Comparison of ENCODE assay signal across 8 cellular contexts in genomic region chr11:8017894-8018741, GRCh38. TPM values are rescaled to one million over a fixed set of nuclear protein-coding genes. Genes with fewer than 3 reads are reported as not detected.
DNase-seq lines count a peak whose midpoint lies in the region; ATAC-seq and TF ChIP-seq lines count a peak whose summit lies in the region.

No MANE protein-coding gene starts in this region.

- no peaks in the 10 kb centered on the region for H3K9me3 ChIP-seq in iPS-15b (ENCODE audit: control insufficient read depth, insufficient read depth, low read length)
- H3K9me3 ChIP-seq in spleen: no peaks in the 10 kb centered on the region
- no peaks in the 10 kb centered on the region for H3K9me3 ChIP-seq in OCI-LY7 (ENCODE audit: low read length)

- TF ChIP-seq CTCF in spleen (IDR thresholded peaks at IDR 0.05 in 8 of 11, conservative IDR thresholded peaks at IDR 0.05 in 3 of 11) (no peak), OCI-LY7 (conservative IDR thresholded peaks at IDR 0.05; ENCODE audit: low read length) (no peak)

- H3K36me3 Mint-ChIP-seq in activated naive CD8-positive, alpha-beta T cell treated with anti-CD3 and anti-CD28 coated beads, Interleukin-2, amount 10 ng/mL, durations not matched to agents 7 days and 5 days: no peaks in the 10 kb centered on the region

- H3K27ac ChIP-seq in spleen (peak overlapping the region in 5 of 8 donors; percentile 13 to 62 (median 46)), OCI-LY7 (ENCODE audit: low read depth, low read length, poor library complexity, severe bottlenecking) (no peak overlapping the region)

- ATAC-seq in activated naive CD8-positive, alpha-beta T cell treated with anti-CD3 and anti-CD28 coated beads, Interleukin-2, amount 10 ng/mL, durations not matched to agents 7 days and 5 days (ENCODE audit: low read depth): no peak
- ATAC-seq in HG02852 (IDR thresholded peaks at IDR 0.05; ENCODE audit: unreplicated experiment): no peak

- H3K9me2 ChIP-seq in OCI-LY7 (ENCODE audit: insufficient read depth, low read length): no peaks in the 10 kb centered on the region

- H3K4me3 ChIP-seq in iPS-15b (ENCODE audit: low read depth, low read length) (peak overlapping the region; percentile 82), spleen (peak overlapping the region in 7 of 8 donors; percentile 49 to 73 (median 59)), OCI-LY7 (ENCODE audit: low read depth, low read length, poor library complexity, severe bottlenecking) (no peak overlapping the region)

- peaks cover 45% of the 10 kb centered on the region for H3K27me3 Mint-ChIP-seq in activated naive CD8-positive, alpha-beta T cell treated with anti-CD3 and anti-CD28 coated beads, Interleukin-2, amount 10 ng/mL, durations not matched to agents 7 days and 5 days

- intact Hi-C loops in spleen (cut with DNase I; ENCODE audit: low total_unique reads): no loop called here
- intact Hi-C loops in OCI-LY7 (cut with micrococcal nuclease; ENCODE audit: unreplicated experiment): no loop called here

- no peak overlapping the region for H3K9ac ChIP-seq in iPS-15b (ENCODE audit: low read depth, low read length)

- no TSS peak for BruUV-seq in OCI-LY7 (replicated peaks; lab: Mats Ljungman, UMichigan)

- TF ChIP-seq POLR2A in spleen (IDR thresholded peaks at IDR 0.05): no peak

- H3K79me2 ChIP-seq in OCI-LY7 (ENCODE audit: insufficient read depth, low read depth, low read length): no peaks in the 10 kb centered on the region

- peak; percentile 44 for DNase-seq in M059J (ENCODE audit: low read depth)
- no peak for DNase-seq in activated naive CD8-positive, alpha-beta T cell treated with anti-CD3 and anti-CD28 coated beads, Interleukin-2, amount 10 ng/mL, durations not matched to agents 7 days and 5 days
- no peak for DNase-seq in spleen
- DNase-seq in NCI-H1048 (lab: John Stamatoyannopoulos, UW): no peak
- DNase-seq in germinal center (ENCODE audit: low spot score): no peak
- no peak for DNase-seq in OCI-LY7 (ENCODE audit: low spot score)

- CTCF ChIA-PET in OCI-LY7 (lab: Charles Lee; ENCODE audit: unreplicated experiment): interaction anchor here (0.6 kb wide), 1 partner anchor 17 kb away, joined by 18 read pairs; no protein-coding TSS in a partner anchor

- H3K9me3 Mint-ChIP-seq in activated naive CD8-positive, alpha-beta T cell treated with anti-CD3 and anti-CD28 coated beads, Interleukin-2, amount 10 ng/mL, durations not matched to agents 7 days and 5 days: no peaks in the 10 kb centered on the region

- H3K36me3 ChIP-seq in iPS-15b (ENCODE audit: control insufficient read depth, insufficient read depth, low read length): no peaks in the 10 kb centered on the region
- no peaks in the 10 kb centered on the region for H3K36me3 ChIP-seq in spleen
- H3K36me3 ChIP-seq in OCI-LY7 (ENCODE audit: insufficient read depth, low read length): no peaks in the 10 kb centered on the region

- H3K4me3 Mint-ChIP-seq in activated naive CD8-positive, alpha-beta T cell treated with anti-CD3 and anti-CD28 coated beads, Interleukin-2, amount 10 ng/mL, durations not matched to agents 7 days and 5 days: peak overlapping the region; percentile 74

- WGBS in spleen, 5 donors: 42 to 48% (median 44%) methylated on average over 18 of the region's 18 CpGs

- peaks cover 11% of the 10 kb centered on the region for H3K4me1 Mint-ChIP-seq in activated naive CD8-positive, alpha-beta T cell treated with anti-CD3 and anti-CD28 coated beads, Interleukin-2, amount 10 ng/mL, durations not matched to agents 7 days and 5 days

- H3K4me1 ChIP-seq in iPS-15b (ENCODE audit: control insufficient read depth, insufficient read depth, low read length): peaks cover 13% of the 10 kb centered on the region
- peaks cover 0 to 25% (median 20%) of the 10 kb centered on the region in 6 donors for H3K4me1 ChIP-seq in spleen
- no peaks in the 10 kb centered on the region for H3K4me1 ChIP-seq in OCI-LY7 (ENCODE audit: insufficient read depth, low read length, poor library complexity, severe bottlenecking)

- H2AFZ ChIP-seq in OCI-LY7 (ENCODE audit: low read length): no peak overlapping the region

- H4K20me1 ChIP-seq in OCI-LY7 (ENCODE audit: insufficient read depth, low read length): no peaks in the 10 kb centered on the region

- H3K27me3 ChIP-seq in iPS-15b (ENCODE audit: control insufficient read depth, insufficient read depth, low read length) (peaks cover 67% of the 10 kb centered on the region), spleen (replicated peaks in 1 of 7) (peaks cover 2 to 66% (median 44%) of the 10 kb centered on the region in 7 donors)

- POLR2A ChIA-PET in activated naive CD8-positive, alpha-beta T cell treated with anti-CD3 and anti-CD28 coated beads, Interleukin-2, amount 10 ng/mL, durations not matched to agents 7 days and 5 days (lab: Charles Lee): no interaction called here
- POLR2A ChIA-PET in OCI-LY7 (lab: Charles Lee): interaction anchor here (0.6 kb wide), 1 partner anchor 79 kb away, joined by 3 read pairs; no protein-coding TSS in a partner anchor

- H3K4me2 ChIP-seq in OCI-LY7 (ENCODE audit: low read length): no peak overlapping the region

- H3K27ac Mint-ChIP-seq in activated naive CD8-positive, alpha-beta T cell treated with anti-CD3 and anti-CD28 coated beads, Interleukin-2, amount 10 ng/mL, durations not matched to agents 7 days and 5 days: peak overlapping the region; percentile 26

RNA-seq across cellular contexts. Expression of gene EIF3F, which starts 31.0 kb away (rescaled TPM):
- 288 and 321 TPM in 2 replicates for total RNA-seq in M059J (2014; rRNA removed; shearing (Covaris generic))
- 100 to 1,000 TPM; 226 to 233 TPM for total RNA-seq in activated naive CD8-positive, alpha-beta T cell treated with anti-CD3 and anti-CD28 coated beads, Interleukin-2, amount 10 ng/mL, durations not matched to agents 7 days and 5 days
- total RNA-seq in spleen (100 to 1,000 TPM; 189 to 351 (median 204) TPM), OCI-LY7 (2022) (367 and 403 TPM in 2 replicates)
- polyA plus RNA-seq in spleen: 100 to 1,000 TPM; 343 to 437 (median 350) TPM
- 239 and 376 TPM in 2 replicates for total RNA-seq in OCI-LY7 (2014; rRNA removed; shearing (Covaris generic))

RNA-seq across cellular contexts. Expression of gene NLRP10, which starts 52.9 kb away (rescaled TPM):
- total RNA-seq in M059J (2014; rRNA removed; shearing (Covaris generic)): 0.12 and 2.1 TPM in 2 replicates
- not detected for total RNA-seq in activated naive CD8-positive, alpha-beta T cell treated with anti-CD3 and anti-CD28 coated beads, Interleukin-2, amount 10 ng/mL, durations not matched to agents 7 days and 5 days
- not detected for total RNA-seq in spleen
- polyA plus RNA-seq in spleen: not detected
- not detected in 2 replicates for total RNA-seq in OCI-LY7 (2014; rRNA removed; shearing (Covaris generic))
- not detected in 2 replicates for total RNA-seq in OCI-LY7 (2022)
